8 cellular contexts compared by ENCODE assay signal in the genomic region with DNA sequence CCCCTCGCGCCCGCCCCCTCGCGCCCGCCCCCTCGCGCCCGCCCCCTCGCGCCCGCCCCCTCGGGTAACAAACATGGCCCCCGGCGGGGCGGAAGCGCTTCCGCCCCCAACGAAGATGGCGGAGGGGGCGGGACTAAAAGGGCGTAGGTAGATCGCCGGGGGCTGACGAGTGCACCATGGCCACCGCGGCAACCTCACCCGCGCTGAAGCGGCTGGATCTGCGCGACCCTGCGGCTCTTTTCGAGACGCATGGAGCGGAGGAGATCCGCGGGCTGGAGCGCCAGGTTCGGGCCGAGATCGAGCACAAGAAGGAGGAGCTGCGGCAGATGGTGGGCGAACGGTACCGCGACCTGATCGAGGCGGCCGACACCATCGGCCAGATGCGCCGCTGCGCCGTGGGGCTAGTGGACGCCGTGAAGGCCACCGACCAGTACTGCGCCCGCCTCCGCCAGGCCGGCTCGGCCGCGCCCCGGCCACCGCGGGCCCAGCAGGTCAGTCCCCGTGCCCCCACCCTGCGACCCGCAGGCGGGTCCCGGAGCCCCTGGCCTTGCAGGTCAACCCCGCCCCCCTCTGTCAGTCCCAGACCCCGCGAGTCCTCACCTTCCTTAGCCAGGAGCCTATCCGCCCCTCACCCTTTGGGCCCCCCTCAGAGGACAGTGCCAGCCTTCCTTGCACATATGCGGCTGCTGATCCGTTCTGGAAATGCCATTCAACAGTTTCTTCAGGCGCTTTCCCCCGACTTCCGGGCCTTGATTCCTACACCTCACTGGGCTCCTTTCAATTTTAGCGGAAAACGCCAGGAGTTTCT. TPM values are rescaled to one million over a fixed set of nuclear protein-coding genes. Genes with fewer than 3 reads are reported as not detected.
DNase-seq lines count a peak whose midpoint lies in the region; ATAC-seq and TF ChIP-seq lines count a peak whose summit lies in the region.

A gene with protein sequence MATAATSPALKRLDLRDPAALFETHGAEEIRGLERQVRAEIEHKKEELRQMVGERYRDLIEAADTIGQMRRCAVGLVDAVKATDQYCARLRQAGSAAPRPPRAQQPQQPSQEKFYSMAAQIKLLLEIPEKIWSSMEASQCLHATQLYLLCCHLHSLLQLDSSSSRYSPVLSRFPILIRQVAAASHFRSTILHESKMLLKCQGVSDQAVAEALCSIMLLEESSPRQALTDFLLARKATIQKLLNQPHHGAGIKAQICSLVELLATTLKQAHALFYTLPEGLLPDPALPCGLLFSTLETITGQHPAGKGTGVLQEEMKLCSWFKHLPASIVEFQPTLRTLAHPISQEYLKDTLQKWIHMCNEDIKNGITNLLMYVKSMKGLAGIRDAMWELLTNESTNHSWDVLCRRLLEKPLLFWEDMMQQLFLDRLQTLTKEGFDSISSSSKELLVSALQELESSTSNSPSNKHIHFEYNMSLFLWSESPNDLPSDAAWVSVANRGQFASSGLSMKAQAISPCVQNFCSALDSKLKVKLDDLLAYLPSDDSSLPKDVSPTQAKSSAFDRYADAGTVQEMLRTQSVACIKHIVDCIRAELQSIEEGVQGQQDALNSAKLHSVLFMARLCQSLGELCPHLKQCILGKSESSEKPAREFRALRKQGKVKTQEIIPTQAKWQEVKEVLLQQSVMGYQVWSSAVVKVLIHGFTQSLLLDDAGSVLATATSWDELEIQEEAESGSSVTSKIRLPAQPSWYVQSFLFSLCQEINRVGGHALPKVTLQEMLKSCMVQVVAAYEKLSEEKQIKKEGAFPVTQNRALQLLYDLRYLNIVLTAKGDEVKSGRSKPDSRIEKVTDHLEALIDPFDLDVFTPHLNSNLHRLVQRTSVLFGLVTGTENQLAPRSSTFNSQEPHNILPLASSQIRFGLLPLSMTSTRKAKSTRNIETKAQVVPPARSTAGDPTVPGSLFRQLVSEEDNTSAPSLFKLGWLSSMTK (plus strand): TSS at position 162 of the 808 bp plus-strand sequence. CDS start 15 bp downstream, at position 177.

- peak within 1 kb of the TSS; percentile 94 for H3K4me2 ChIP-seq in OCI-LY7 (ENCODE audit: low read length)

- no TSS peak for BruUV-seq in OCI-LY7 (replicated peaks; lab: Mats Ljungman, UMichigan)

- under 1% methylated on average over 73 of the region's 84 CpGs for WGBS in HUES64

- POLR2A ChIA-PET in OCI-LY7 (lab: Charles Lee): interaction anchor here (0.5 to 3.9 kb wide), 9 partner anchors 28 to 826 kb away, joined by 3 to 19 read pairs (median 5); a partner anchor contains a TSS

- H3K9me3 ChIP-seq in HUES64 (ENCODE audit: insufficient read depth, low read depth, low read length): no peaks in the 10 kb centered on the region
- no peaks in the 10 kb centered on the region for H3K9me3 ChIP-seq in OCI-LY7 (ENCODE audit: low read length)
- H3K9me3 ChIP-seq in mucosa of descending colon: no peaks in the 10 kb centered on the region

- H2AFZ ChIP-seq in OCI-LY7 (ENCODE audit: low read length): peak within 1 kb of the TSS; percentile 92

- H3K4me3 ChIP-seq in HUES64 (ENCODE audit: low read length): peak within 1 kb of the TSS; percentile 97
- H3K4me3 ChIP-seq in OCI-LY7 (ENCODE audit: low read depth, low read length, poor library complexity, severe bottlenecking): peak within 1 kb of the TSS; percentile 78
- H3K4me3 ChIP-seq in mucosa of descending colon: peak within 1 kb of the TSS; percentile 75

- peak; percentile 92 for DNase-seq in COLO829 (ENCODE audit: low spot score)
- peak; percentile 97 for DNase-seq in OCI-LY7 (ENCODE audit: low spot score)
- peak; percentile 91 for DNase-seq in activated T-cell treated with anti-CD3 and anti-CD28 coated beads for 1 hour (ENCODE audit: low read depth)
- peak; percentile 89 for DNase-seq in epidermal melanocyte (ENCODE audit: insufficient read length, low spot score)
- peak; percentile 83 to 95 (median 94) for DNase-seq in mucosa of descending colon
- peak; percentile 57 to 83 for DNase-seq in stimulated activated CD8-positive, alpha-beta memory T cell treated with anti-CD3 and anti-CD28 coated beads, Interleukin-2, amount 100 ng/mL, for 48 hours (ENCODE audit: low read depth in 2 of 2)

- peak within 1 kb of the TSS; percentile 98 for H3K9ac ChIP-seq in HUES64 (ENCODE audit: low read depth, low read length)

- no peaks in the 10 kb centered on the region for H3K9me2 ChIP-seq in OCI-LY7 (ENCODE audit: insufficient read depth, low read length)

- H3K79me2 ChIP-seq in OCI-LY7 (ENCODE audit: insufficient read depth, low read depth, low read length): peaks cover 23% of the 10 kb centered on the region

- H3K27me3 ChIP-seq in HUES64 (ENCODE audit: insufficient read depth, low read length): no peaks in the 10 kb centered on the region

- CTCF ChIA-PET in OCI-LY7 (lab: Charles Lee; ENCODE audit: unreplicated experiment): no interaction called here

- H3K36me3 ChIP-seq in HUES64 (ENCODE audit: insufficient read depth, low read length) (peaks cover 21% of the 10 kb centered on the region), OCI-LY7 (ENCODE audit: insufficient read depth, low read length) (peaks cover 26% of the 10 kb centered on the region), mucosa of descending colon (ENCODE audit: low read depth) (no peaks in the 10 kb centered on the region)

- 0 out of 2 replicates have a peak, but pooled peaks cover 3% of the 10 kb centered on the region for H3K4me1 ChIP-seq in HUES64 (ENCODE audit: insufficient read depth, low read length)
- H3K4me1 ChIP-seq in OCI-LY7 (ENCODE audit: insufficient read depth, low read length, poor library complexity, severe bottlenecking): peaks cover 17% of the 10 kb centered on the region
- H3K4me1 ChIP-seq in mucosa of descending colon (ENCODE audit: low read depth): peaks cover 23% of the 10 kb centered on the region

- H3K27ac ChIP-seq in HUES64 (ENCODE audit: low read depth, low read length): peak within 1 kb of the TSS; percentile 95
- H3K27ac ChIP-seq in OCI-LY7 (ENCODE audit: low read depth, low read length, poor library complexity, severe bottlenecking): peak within 1 kb of the TSS; percentile 83

- TF ChIP-seq CTCF in OCI-LY7 (conservative IDR thresholded peaks at IDR 0.05; ENCODE audit: low read length): no peak
- TF ChIP-seq CTCF in mucosa of descending colon (IDR thresholded peaks at IDR 0.05): no peak

- ATAC-seq in GM21367 (IDR thresholded peaks at IDR 0.05; ENCODE audit: unreplicated experiment) (peak; percentile 61), mucosa of descending colon (peak; percentile 87)

- intact Hi-C loops in OCI-LY7 (cut with micrococcal nuclease; ENCODE audit: unreplicated experiment): loop anchor here (1.0 to 2.0 kb wide), 3 partner anchors 100 to 466 kb away; a partner anchor contains a TSS
- intact Hi-C loops in mucosa of descending colon (cut with DNase I, micrococcal nuclease): no loop called here

- no peaks in the 10 kb centered on the region for H4K20me1 ChIP-seq in OCI-LY7 (ENCODE audit: insufficient read depth, low read length)

RNA-seq across cellular contexts. Expression of the gene that starts here (rescaled TPM):
- 13.1 TPM for polyA plus RNA-seq in HUES64 (2013, experiment 1 of 2)
- polyA plus RNA-seq in HUES64 (2013, experiment 2 of 2): 17.4 TPM
- total RNA-seq in OCI-LY7 (2014; rRNA removed; shearing (Covaris generic)): 19.8 and 38.3 TPM in 2 replicates
- total RNA-seq in OCI-LY7 (2022): 44.1 and 47.5 TPM in 2 replicates
- 10 to 100 TPM; 55.7 to 66.0 (median 57.9) TPM for total RNA-seq in mucosa of descending colon

Comparison
In these comparisons a context has a peak if more than half of its experiments do, and no peak if none do; other contexts are left out.
1. Peak in every context shown above with its lines: DNase-seq, ATAC-seq, H3K4me3 ChIP-seq and H3K27ac ChIP-seq.